ENCODE assay signal across 1 cellular context in the genomic region with DNA sequence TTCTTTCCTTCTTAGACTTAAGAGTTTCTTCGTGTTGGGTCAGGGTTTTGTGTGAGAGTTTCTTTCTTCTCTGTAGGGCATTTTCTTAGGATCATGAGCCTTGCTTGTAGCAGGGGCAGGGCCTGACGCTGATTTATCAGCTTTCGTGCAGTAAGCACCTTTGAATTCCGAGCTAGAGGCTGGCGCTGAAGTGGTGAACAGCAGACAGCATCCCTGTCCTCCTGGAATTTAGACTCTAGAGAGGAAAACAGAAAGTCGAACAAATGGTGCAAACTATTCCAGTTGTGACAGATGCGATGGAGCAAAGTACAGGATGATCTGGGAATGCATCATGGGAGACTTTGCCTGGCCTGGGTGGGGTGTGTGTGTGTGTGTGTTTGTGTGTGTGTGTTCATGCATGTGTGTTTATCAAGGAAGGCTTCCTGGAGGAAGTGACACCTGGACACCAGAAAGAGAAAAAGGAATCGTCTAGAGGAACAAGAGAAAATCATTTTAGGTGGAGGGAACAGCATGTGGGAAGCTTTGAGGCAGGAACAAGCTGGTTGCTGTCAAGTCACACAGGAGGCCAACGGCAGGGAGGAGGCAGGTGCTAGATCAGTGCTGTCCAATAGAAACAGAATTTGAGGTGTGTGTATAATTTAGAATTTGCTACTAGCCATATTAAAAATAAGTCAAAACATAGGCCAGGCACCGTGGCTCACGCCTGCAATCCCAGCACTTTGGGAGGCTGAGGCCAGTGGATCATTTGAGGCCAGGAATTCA.
TF ChIP-seq lines count a peak whose summit lies in the region.

No MANE protein-coding gene starts in this region.

TF ChIP-seq in HepG2, 621 proteins besides CTCF, POLR2A, EP300 and RAD21 (continued from another document and continues in another):
- TF ChIP-seq ZNF629 (CRISPR knock-in tag; conservative IDR thresholded peaks at IDR 0.05), result 0 out of 2 replicates have a peak, but pooled peaks have one; percentile 21
- no peak for TF ChIP-seq ZNF136 (CRISPR knock-in tag; IDR thresholded peaks at IDR 0.05; ENCODE audit: low read depth)
- TF ChIP-seq ZNF383 (CRISPR knock-in tag; IDR thresholded peaks at IDR 0.05; ENCODE audit: borderline replicate concordance), result no peak
- no peak; the same call in 1 of the 2 replicates for TF ChIP-seq FOXJ3 (CRISPR knock-in tag; IDR thresholded peaks at IDR 0.05; ENCODE audit: borderline replicate concordance)
- no peak for TF ChIP-seq GLI4 (CRISPR knock-in tag; IDR thresholded peaks at IDR 0.05; ENCODE audit: borderline replicate concordance)
- TF ChIP-seq ZNF501 (CRISPR knock-in tag; IDR thresholded peaks at IDR 0.05), result peak; percentile 94
- peak; percentile 65 for TF ChIP-seq HNF1A (IDR thresholded peaks at IDR 0.05; ENCODE audit: low read depth)
- peak; percentile 17; the same call in 1 of the 2 replicates for TF ChIP-seq HNF1A (CRISPR knock-in tag; IDR thresholded peaks at IDR 0.05; ENCODE audit: borderline replicate concordance)
- TF ChIP-seq ZNF510 (CRISPR knock-in tag; IDR thresholded peaks at IDR 0.05; ENCODE audit: low read depth), result peak; percentile 1; the same call in 1 of the 2 replicates
- TF ChIP-seq ZNF558 (CRISPR knock-in tag; IDR thresholded peaks at IDR 0.05; ENCODE audit: borderline replicate concordance), result no peak
- no peak for TF ChIP-seq KLF6 (CRISPR knock-in tag; IDR thresholded peaks at IDR 0.05)
- peak; percentile 33; the same call in 1 of the 2 replicates for TF ChIP-seq ZFY (CRISPR knock-in tag; IDR thresholded peaks at IDR 0.05)
- no peak for TF ChIP-seq ZNF660 (CRISPR knock-in tag; IDR thresholded peaks at IDR 0.05; ENCODE audit: borderline replicate concordance, low read depth)
- no peak for TF ChIP-seq NKX3-1 (CRISPR knock-in tag; IDR thresholded peaks at IDR 0.05)
- no peak for TF ChIP-seq ZNF577 (CRISPR knock-in tag; IDR thresholded peaks at IDR 0.05; ENCODE audit: borderline replicate concordance, low read depth)
- TF ChIP-seq ZNF562 (CRISPR knock-in tag; IDR thresholded peaks at IDR 0.05; ENCODE audit: borderline replicate concordance), result no peak
- TF ChIP-seq ZSCAN5A (CRISPR knock-in tag; IDR thresholded peaks at IDR 0.05; ENCODE audit: borderline replicate concordance), result peak; percentile 93
- TF ChIP-seq, protein P1, sequence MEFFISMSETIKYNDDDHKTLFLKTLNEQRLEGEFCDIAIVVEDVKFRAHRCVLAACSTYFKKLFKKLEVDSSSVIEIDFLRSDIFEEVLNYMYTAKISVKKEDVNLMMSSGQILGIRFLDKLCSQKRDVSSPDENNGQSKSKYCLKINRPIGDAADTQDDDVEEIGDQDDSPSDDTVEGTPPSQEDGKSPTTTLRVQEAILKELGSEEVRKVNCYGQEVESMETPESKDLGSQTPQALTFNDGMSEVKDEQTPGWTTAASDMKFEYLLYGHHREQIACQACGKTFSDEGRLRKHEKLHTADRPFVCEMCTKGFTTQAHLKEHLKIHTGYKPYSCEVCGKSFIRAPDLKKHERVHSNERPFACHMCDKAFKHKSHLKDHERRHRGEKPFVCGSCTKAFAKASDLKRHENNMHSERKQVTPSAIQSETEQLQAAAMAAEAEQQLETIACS (CRISPR knock-in tag; IDR thresholded peaks at IDR 0.05), result no peak
- TF ChIP-seq NFKBIZ (CRISPR knock-in tag; IDR thresholded peaks at IDR 0.05), result no peak
- peak; percentile 97 for TF ChIP-seq CHD4 (IDR thresholded peaks at IDR 0.05; ENCODE audit: borderline replicate concordance, low read length)
- TF ChIP-seq ZNF780A (CRISPR knock-in tag; IDR thresholded peaks at IDR 0.05), result no peak
- TF ChIP-seq MTF2 (CRISPR knock-in tag; IDR thresholded peaks at IDR 0.05; ENCODE audit: borderline replicate concordance), result no peak
- TF ChIP-seq ZFP36L2 (CRISPR knock-in tag; IDR thresholded peaks at IDR 0.05), result no peak
- TF ChIP-seq HNF4A (CRISPR knock-in tag; IDR thresholded peaks at IDR 0.05), result peak; percentile 98
- TF ChIP-seq ZSCAN9 (CRISPR knock-in tag; IDR thresholded peaks at IDR 0.05; ENCODE audit: borderline replicate concordance), result peak; percentile 45; the same call in 1 of the 2 replicates
- TF ChIP-seq KDM1A (CRISPR knock-in tag; IDR thresholded peaks at IDR 0.05), result peak; percentile 92
- TF ChIP-seq ZBTB1 (CRISPR knock-in tag; IDR thresholded peaks at IDR 0.05; ENCODE audit: borderline replicate concordance), result no peak
- TF ChIP-seq MZF1 (CRISPR knock-in tag; IDR thresholded peaks at IDR 0.05; ENCODE audit: borderline replicate concordance), result no peak
- TF ChIP-seq, protein P2, sequence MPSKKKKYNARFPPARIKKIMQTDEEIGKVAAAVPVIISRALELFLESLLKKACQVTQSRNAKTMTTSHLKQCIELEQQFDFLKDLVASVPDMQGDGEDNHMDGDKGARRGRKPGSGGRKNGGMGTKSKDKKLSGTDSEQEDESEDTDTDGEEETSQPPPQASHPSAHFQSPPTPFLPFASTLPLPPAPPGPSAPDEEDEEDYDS (CRISPR knock-in tag; IDR thresholded peaks at IDR 0.05), result no peak; the same call in 1 of the 2 replicates
- peak; percentile 89 for TF ChIP-seq ZNF441 (CRISPR knock-in tag; IDR thresholded peaks at IDR 0.05; ENCODE audit: borderline replicate concordance)
- TF ChIP-seq, protein P3, sequence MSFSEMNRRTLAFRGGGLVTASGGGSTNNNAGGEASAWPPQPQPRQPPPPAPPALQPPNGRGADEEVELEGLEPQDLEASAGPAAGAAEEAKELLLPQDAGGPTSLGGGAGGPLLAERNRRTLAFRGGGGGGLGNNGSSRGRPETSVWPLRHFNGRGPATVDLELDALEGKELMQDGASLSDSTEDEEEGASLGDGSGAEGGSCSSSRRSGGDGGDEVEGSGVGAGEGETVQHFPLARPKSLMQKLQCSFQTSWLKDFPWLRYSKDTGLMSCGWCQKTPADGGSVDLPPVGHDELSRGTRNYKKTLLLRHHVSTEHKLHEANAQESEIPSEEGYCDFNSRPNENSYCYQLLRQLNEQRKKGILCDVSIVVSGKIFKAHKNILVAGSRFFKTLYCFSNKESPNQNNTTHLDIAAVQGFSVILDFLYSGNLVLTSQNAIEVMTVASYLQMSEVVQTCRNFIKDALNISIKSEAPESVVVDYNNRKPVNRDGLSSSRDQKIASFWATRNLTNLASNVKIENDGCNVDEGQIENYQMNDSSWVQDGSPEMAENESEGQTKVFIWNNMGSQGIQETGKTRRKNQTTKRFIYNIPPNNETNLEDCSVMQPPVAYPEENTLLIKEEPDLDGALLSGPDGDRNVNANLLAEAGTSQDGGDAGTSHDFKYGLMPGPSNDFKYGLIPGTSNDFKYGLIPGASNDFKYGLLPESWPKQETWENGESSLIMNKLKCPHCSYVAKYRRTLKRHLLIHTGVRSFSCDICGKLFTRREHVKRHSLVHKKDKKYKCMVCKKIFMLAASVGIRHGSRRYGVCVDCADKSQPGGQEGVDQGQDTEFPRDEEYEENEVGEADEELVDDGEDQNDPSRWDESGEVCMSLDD (CRISPR knock-in tag; IDR thresholded peaks at IDR 0.05; ENCODE audit: borderline replicate concordance), result no peak
- no peak for TF ChIP-seq PCBP1 (IDR thresholded peaks at IDR 0.05; ENCODE audit: borderline replicate concordance, low read depth, low read length)
- TF ChIP-seq SUZ12 (IDR thresholded peaks at IDR 0.05; ENCODE audit: low read depth, low read length), result no peak
- TF ChIP-seq STAT5B (CRISPR knock-in tag; IDR thresholded peaks at IDR 0.05), result no peak
- peak; percentile 44; the same call in 1 of the 2 replicates for TF ChIP-seq MIER2 (CRISPR knock-in tag; IDR thresholded peaks at IDR 0.05)
- peak; percentile 14; the same call in 1 of the 2 replicates for TF ChIP-seq EEA1 (CRISPR knock-in tag; IDR thresholded peaks at IDR 0.05; ENCODE audit: borderline replicate concordance)
- TF ChIP-seq, protein P4, sequence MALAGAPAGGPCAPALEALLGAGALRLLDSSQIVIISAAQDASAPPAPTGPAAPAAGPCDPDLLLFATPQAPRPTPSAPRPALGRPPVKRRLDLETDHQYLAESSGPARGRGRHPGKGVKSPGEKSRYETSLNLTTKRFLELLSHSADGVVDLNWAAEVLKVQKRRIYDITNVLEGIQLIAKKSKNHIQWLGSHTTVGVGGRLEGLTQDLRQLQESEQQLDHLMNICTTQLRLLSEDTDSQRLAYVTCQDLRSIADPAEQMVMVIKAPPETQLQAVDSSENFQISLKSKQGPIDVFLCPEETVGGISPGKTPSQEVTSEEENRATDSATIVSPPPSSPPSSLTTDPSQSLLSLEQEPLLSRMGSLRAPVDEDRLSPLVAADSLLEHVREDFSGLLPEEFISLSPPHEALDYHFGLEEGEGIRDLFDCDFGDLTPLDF (CRISPR knock-in tag; IDR thresholded peaks at IDR 0.05), result no peak
- TF ChIP-seq ZNF619 (CRISPR knock-in tag; IDR thresholded peaks at IDR 0.05), result no peak
- no peak for TF ChIP-seq ATAD3A (CRISPR knock-in tag; IDR thresholded peaks at IDR 0.05)
- TF ChIP-seq, protein P5, sequence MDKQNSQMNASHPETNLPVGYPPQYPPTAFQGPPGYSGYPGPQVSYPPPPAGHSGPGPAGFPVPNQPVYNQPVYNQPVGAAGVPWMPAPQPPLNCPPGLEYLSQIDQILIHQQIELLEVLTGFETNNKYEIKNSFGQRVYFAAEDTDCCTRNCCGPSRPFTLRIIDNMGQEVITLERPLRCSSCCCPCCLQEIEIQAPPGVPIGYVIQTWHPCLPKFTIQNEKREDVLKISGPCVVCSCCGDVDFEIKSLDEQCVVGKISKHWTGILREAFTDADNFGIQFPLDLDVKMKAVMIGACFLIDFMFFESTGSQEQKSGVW (CRISPR knock-in tag; IDR thresholded peaks at IDR 0.05; ENCODE audit: borderline replicate concordance), result no peak
- TF ChIP-seq, protein P6, sequence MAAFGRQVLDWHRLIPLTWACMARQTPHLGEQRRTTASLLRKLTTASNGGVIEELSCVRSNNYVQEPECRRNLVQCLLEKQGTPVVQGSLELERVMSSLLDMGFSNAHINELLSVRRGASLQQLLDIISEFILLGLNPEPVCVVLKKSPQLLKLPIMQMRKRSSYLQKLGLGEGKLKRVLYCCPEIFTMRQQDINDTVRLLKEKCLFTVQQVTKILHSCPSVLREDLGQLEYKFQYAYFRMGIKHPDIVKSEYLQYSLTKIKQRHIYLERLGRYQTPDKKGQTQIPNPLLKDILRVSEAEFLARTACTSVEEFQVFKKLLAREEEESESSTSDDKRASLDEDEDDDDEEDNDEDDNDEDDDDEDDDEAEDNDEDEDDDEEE (CRISPR knock-in tag; IDR thresholded peaks at IDR 0.05), result no peak
- TF ChIP-seq EZH2 (conservative IDR thresholded peaks at IDR 0.05; ENCODE audit: low read depth, low read length), result no peak
- peak; percentile 67; the same call in 1 of the 3 replicates for TF ChIP-seq MXI1 (IDR thresholded peaks at IDR 0.05; ENCODE audit: borderline replicate concordance, low read depth, low read length)
- TF ChIP-seq CHD2 (IDR thresholded peaks at IDR 0.05; ENCODE audit: low read depth, low read length), result peak; percentile 45; the same call in 1 of the 2 replicates
- no peak for TF ChIP-seq ZSCAN30 (CRISPR knock-in tag; IDR thresholded peaks at IDR 0.05)
- TF ChIP-seq RORA (CRISPR knock-in tag; IDR thresholded peaks at IDR 0.05), result no peak
- 0 out of 2 replicates have a peak, but pooled peaks have one; percentile 48 for TF ChIP-seq ZNF709 (CRISPR knock-in tag; IDR thresholded peaks at IDR 0.05)
- peak; percentile 88 for TF ChIP-seq ZNF24 (IDR thresholded peaks at IDR 0.05)
- no peak; the same call in 1 of the 2 replicates for TF ChIP-seq SIN3B (IDR thresholded peaks at IDR 0.05; ENCODE audit: low read length)
- no peak for TF ChIP-seq ZNF225 (CRISPR knock-in tag; IDR thresholded peaks at IDR 0.05)
- TF ChIP-seq, protein P7, sequence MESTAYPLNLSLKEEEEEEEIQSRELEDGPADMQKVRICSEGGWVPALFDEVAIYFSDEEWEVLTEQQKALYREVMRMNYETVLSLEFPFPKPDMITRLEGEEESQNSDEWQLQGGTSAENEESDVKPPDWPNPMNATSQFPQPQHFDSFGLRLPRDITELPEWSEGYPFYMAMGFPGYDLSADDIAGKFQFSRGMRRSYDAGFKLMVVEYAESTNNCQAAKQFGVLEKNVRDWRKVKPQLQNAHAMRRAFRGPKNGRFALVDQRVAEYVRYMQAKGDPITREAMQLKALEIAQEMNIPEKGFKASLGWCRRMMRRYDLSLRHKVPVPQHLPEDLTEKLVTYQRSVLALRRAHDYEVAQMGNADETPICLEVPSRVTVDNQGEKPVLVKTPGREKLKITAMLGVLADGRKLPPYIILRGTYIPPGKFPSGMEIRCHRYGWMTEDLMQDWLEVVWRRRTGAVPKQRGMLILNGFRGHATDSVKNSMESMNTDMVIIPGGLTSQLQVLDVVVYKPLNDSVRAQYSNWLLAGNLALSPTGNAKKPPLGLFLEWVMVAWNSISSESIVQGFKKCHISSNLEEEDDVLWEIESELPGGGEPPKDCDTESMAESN (CRISPR knock-in tag; conservative IDR thresholded peaks at IDR 0.05), result peak; percentile 70; the same call in 1 of the 2 replicates
- TF ChIP-seq ZNF274 (CRISPR knock-in tag; IDR thresholded peaks at IDR 0.05), result no peak
- 0 out of 2 replicates have a peak, but pooled peaks have one; percentile 59 for TF ChIP-seq ARNTL (CRISPR knock-in tag; IDR thresholded peaks at IDR 0.05)
